In the genomic region with DNA sequence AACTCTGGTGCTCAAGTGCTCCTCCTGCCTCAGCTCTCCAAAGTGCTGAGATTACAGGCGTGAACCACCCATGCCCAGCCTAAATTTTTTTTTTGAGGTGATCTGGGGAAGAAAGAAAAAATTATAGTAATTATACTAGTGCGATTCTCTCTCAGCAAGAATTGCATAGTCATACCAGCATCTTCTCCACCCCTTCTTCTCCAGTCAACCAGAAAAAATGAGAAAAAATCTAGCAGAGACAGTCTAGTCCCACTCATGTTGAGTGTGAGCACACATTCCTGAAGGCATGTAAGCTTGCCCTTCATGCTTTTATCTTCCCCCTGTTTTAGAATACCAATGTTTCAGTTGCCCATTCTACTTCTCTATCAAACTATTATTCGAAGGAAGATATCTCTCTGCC, we compare ENCODE assay signal across 22 cellular contexts.
DNase-seq lines count a peak whose midpoint lies in the region; ATAC-seq and TF ChIP-seq lines count a peak whose summit lies in the region.
"Had no signal": no experiment of that assay in that cellular context is flagged by ENCODE, and none has a peak within 500 bp of the region (broad histone marks: within the 10 kb centered on the region; RNA-seq: fewer than 3 reads in every experiment).

No MANE protein-coding gene starts in this region.

- H3K27ac ChIP-seq in WERI-Rb-1 = no peak overlapping the region
- H3K27ac ChIP-seq: hepatocyte, Peyer's patch, prostate gland had no signal

- DNase-seq in NCI-H2227 (lab: John Stamatoyannopoulos, UW; ENCODE audit: unreplicated experiment) (peak; percentile 64), NCI-H1048 (lab: John Stamatoyannopoulos, UW) (no peak), WERI-Rb-1 (no peak), MG63 (no peak)
- DNase-seq: activated CD4-positive, alpha-beta T cell treated with anti-CD3 and anti-CD28 coated beads for 48 hours; activated CD8-positive, alpha-beta memory T cell treated with anti-CD3 and anti-CD28 coated beads, Interleukin-2, amount 50 U/mL, for 48 hours; activated gamma-delta T cell treated with Interleukin-2 at 50 U/mL for 16 hours; AML-193; amygdala; Calu3; KBM-7; kidney; NCI-H774; Peyer's patch; stimulated activated CD4-positive, alpha-beta T cell treated with anti-CD3 and anti-CD28 coated beads, Interleukin-4, amount 100 ng/mL, for 4 hours had no signal

- H3K27me3 ChIP-seq in WERI-Rb-1 (ENCODE audit: insufficient read depth, low read depth, severe bottlenecking) = peaks cover 62% of the 10 kb centered on the region
- H3K27me3 ChIP-seq in MG63 = no peaks in the 10 kb centered on the region
- H3K27me3 ChIP-seq: Peyer's patch had no signal

- no peak for TF ChIP-seq CTCF in WERI-Rb-1 (IDR thresholded peaks at IDR 0.05; ENCODE audit: low read depth, low read length)

- no peaks in the 10 kb centered on the region for H3K36me3 ChIP-seq in WERI-Rb-1
- no peaks in the 10 kb centered on the region for H3K36me3 ChIP-seq in MG63
- H3K36me3 ChIP-seq: Peyer's patch, prostate gland had no signal

- H3K9me3 ChIP-seq in WERI-Rb-1 (ENCODE audit: severe bottlenecking) = no peaks in the 10 kb centered on the region
- no peaks in the 10 kb centered on the region for H3K9me3 ChIP-seq in MG63
- H3K9me3 ChIP-seq: Peyer's patch, prostate gland had no signal

- ATAC-seq in GM18519 (IDR thresholded peaks at IDR 0.05; ENCODE audit: low FRiP score, unreplicated experiment) (peak; percentile 72), GM21367 (IDR thresholded peaks at IDR 0.05; ENCODE audit: unreplicated experiment) (peak; percentile 43), HG03025 (IDR thresholded peaks at IDR 0.05; ENCODE audit: low FRiP score, unreplicated experiment) (peak; percentile 56)
- ATAC-seq: SK-N-SH treated with all-trans-retinoic acid at 6 μM for 48 hours had no signal

- H3K4me3 ChIP-seq in WERI-Rb-1 (ENCODE audit: low read depth, low read length) (no peak overlapping the region), MG63 (no peak overlapping the region)
- H3K4me3 ChIP-seq: hepatocyte, Peyer's patch, prostate gland, smooth muscle cell had no signal
